In genomic region chr3:38039899-38040261, GRCh38 we compare ENCODE assay signal across 9 cellular contexts. TPM values are rescaled to one million over a fixed set of nuclear protein-coding genes. Genes with fewer than 3 reads are reported as not detected.
DNase-seq lines count a peak whose midpoint lies in the region; ATAC-seq and TF ChIP-seq lines count a peak whose summit lies in the region.
"Had no signal": no experiment of that assay in that cellular context is flagged by ENCODE, and none has a peak within 500 bp of the region (broad histone marks: within the 10 kb centered on the region; RNA-seq: fewer than 3 reads in every experiment).

No MANE protein-coding gene starts in this region.

- peaks cover 0 to 5% of the 10 kb centered on the region in 2 donors for H3K9me3 Mint-ChIP-seq in natural killer cell

- peaks cover 32% of the 10 kb centered on the region in 2 donors for H3K4me1 Mint-ChIP-seq in natural killer cell

- peak overlapping the region; percentile 85 to 95 for H3K27ac Mint-ChIP-seq in natural killer cell

- DNase-seq in CD1c-positive myeloid dendritic cell (ENCODE audit: extremely low spot score): peak; percentile 81
- DNase-seq in activated CD4-positive, alpha-beta T cell treated with anti-CD3 and anti-CD28 coated beads, Interleukin-2, amount 50 U/mL, for 4 hours: peak; percentile 35 to 41
- peak; percentile 45 to 60 for DNase-seq in fibroblast of lung (ENCODE audit: low read depth in 2 of 2)
- peak; percentile 47 for DNase-seq in natural killer cell
- no peak for DNase-seq in vagina (ENCODE audit: extremely low spot score in 2 of 2)
- DNase-seq in NCI-H187 (lab: John Stamatoyannopoulos, UW): no peak

- no peaks in the 10 kb centered on the region for H3K79me2 ChIP-seq in fibroblast of lung (ENCODE audit: control insufficient read depth, insufficient read depth, low read length)

- H4K20me1 ChIP-seq in fibroblast of lung (ENCODE audit: control insufficient read depth, extremely low read depth, insufficient read depth, low read length): no peaks in the 10 kb centered on the region

- no peak overlapping the region for H3K9ac ChIP-seq in fibroblast of lung (ENCODE audit: insufficient read depth, low read length)

- peaks cover 16% of the 10 kb centered on the region for H3K27me3 ChIP-seq in fibroblast of lung (ENCODE audit: control insufficient read depth, insufficient read depth, low read length)
- no peaks in the 10 kb centered on the region for H3K27me3 ChIP-seq in vagina

- no peak overlapping the region for H3K27ac ChIP-seq in fibroblast of lung (ENCODE audit: insufficient read depth, low read length)
- H3K27ac ChIP-seq in vagina: no peak overlapping the region

- peak overlapping the region; percentile 90 for H2AFZ ChIP-seq in fibroblast of lung (ENCODE audit: low read length)

- ATAC-seq in GM19438 (IDR thresholded peaks at IDR 0.05; ENCODE audit: low read depth, unreplicated experiment) (peak; percentile 66), HG03571 (IDR thresholded peaks at IDR 0.05; ENCODE audit: unreplicated experiment) (peak; percentile 50), natural killer cell (peak; percentile 60 to 81 (median 69))

- TF ChIP-seq POLR2A in vagina (IDR thresholded peaks at IDR 0.05): no peak

- intact Hi-C loops in natural killer cell (cut with micrococcal nuclease) (loop anchor here (1.0 to 2.0 kb wide), 4 partner anchors 36 to 125 kb away; partner anchors contain the start of gene OXSR1), vagina (cut with DNase I) (no loop called here)

- H3K4me2 ChIP-seq in fibroblast of lung (ENCODE audit: extremely low read depth, insufficient read depth, low read length): peak overlapping the region; percentile 94

- no peaks in the 10 kb centered on the region for H3K36me3 Mint-ChIP-seq in natural killer cell

- peak overlapping the region; percentile 84 for H3K4me3 Mint-ChIP-seq in natural killer cell

- H3K4me1 ChIP-seq in fibroblast of lung (ENCODE audit: control insufficient read depth, extremely low read depth, insufficient read depth, low read length): peaks cover 2% of the 10 kb centered on the region
- peaks cover 17% of the 10 kb centered on the region for H3K4me1 ChIP-seq in vagina

- no peaks in the 10 kb centered on the region for H3K36me3 ChIP-seq in fibroblast of lung (ENCODE audit: control insufficient read depth, insufficient read depth, low read length)
- no peaks in the 10 kb centered on the region for H3K36me3 ChIP-seq in vagina

- peak in 1 of 2 donors; percentile 53 for TF ChIP-seq CTCF in fibroblast of lung (conservative IDR thresholded peaks at IDR 0.05 in 1 of 2, IDR thresholded peaks at IDR 0.05 in 1 of 2; ENCODE audit: low read depth in 1 of 2, low read length in 2 of 2)
- peak; percentile 45 for TF ChIP-seq CTCF in natural killer cell (IDR thresholded peaks at IDR 0.05)
- TF ChIP-seq CTCF in vagina (IDR thresholded peaks at IDR 0.05): no peak

- peak overlapping the region in 2 of 4 experiments; percentile 51 for H3K4me3 ChIP-seq in fibroblast of lung (replicated peaks in 1 of 4; ENCODE audit: control extremely low read depth in 1 of 4, insufficient read depth in 1 of 4, low read depth in 3 of 4, low read length in 4 of 4)
- peak overlapping the region; percentile 42 to 56 for H3K4me3 ChIP-seq in vagina

- H3K9me3 ChIP-seq in fibroblast of lung (ENCODE audit: control insufficient read depth, insufficient read depth, low read depth, low read length) (no peaks in the 10 kb centered on the region), vagina (no peaks in the 10 kb centered on the region)

- no peaks in the 10 kb centered on the region for H3K27me3 Mint-ChIP-seq in natural killer cell (ENCODE audit: low read depth in 2 of 2)

RNA-seq across cellular contexts. Expression of gene DLEC1, which starts 0.9 kb away (rescaled TPM):
- total RNA-seq in fibroblast of lung: under 0.01 TPM in 2 replicates
- polyA plus RNA-seq in fibroblast of lung: 0.02 and 0.05 TPM in 2 replicates
- polyA plus RNA-seq in fibroblast of lung (2012): 0.03 TPM in 1 of 2 replicates, not detected in the other
- polyA minus RNA-seq in fibroblast of lung (ENCODE audit: low replicate concordance): not detected in 2 replicates
- total RNA-seq in natural killer cell: 1 to 10 TPM; 6.1 to 7.5 (median 7.0) TPM
- 0.25 TPM for total RNA-seq in vagina
- total RNA-seq: HT1080 had no signal

RNA-seq across cellular contexts. Expression of gene PLCD1, which starts 10.4 kb away (rescaled TPM):
- total RNA-seq in fibroblast of lung: 31.8 and 47.2 TPM in 2 replicates
- 8.2 and 10.5 TPM in 2 replicates for polyA plus RNA-seq in fibroblast of lung
- 14.8 and 23.5 TPM in 2 replicates for polyA plus RNA-seq in fibroblast of lung (2012)
- polyA minus RNA-seq in fibroblast of lung (ENCODE audit: low replicate concordance): 56.2 and 91.4 TPM in 2 replicates
- total RNA-seq in natural killer cell: 10 to 100 TPM; 27.7 to 38.1 (median 29.4) TPM
- 68.5 TPM for total RNA-seq in vagina

RNA-seq across cellular contexts. Expression of gene VILL, which starts 49.3 kb away (rescaled TPM):
- 6.7 and 9.4 TPM in 2 replicates for total RNA-seq in fibroblast of lung
- polyA plus RNA-seq in fibroblast of lung: 1.9 and 2.0 TPM in 2 replicates
- polyA plus RNA-seq in fibroblast of lung (2012): 1.9 and 2.1 TPM in 2 replicates
- polyA minus RNA-seq in fibroblast of lung (ENCODE audit: low replicate concordance): 3.0 and 36.9 TPM in 2 replicates
- 10 to 100 TPM; 25.6 to 27.8 (median 26.9) TPM for total RNA-seq in natural killer cell
- total RNA-seq in vagina: 7.9 TPM

Comparison
In these comparisons a context has a peak if more than half of its experiments do, and no peak if none do; other contexts are left out.
1. DNase-seq: peak in CD1c-positive myeloid dendritic cell (single experiment), activated CD4-positive, alpha-beta T cell treated with anti-CD3 and anti-CD28 coated beads, Interleukin-2, amount 50 U/mL, for 4 hours (2 of 2), fibroblast of lung (2 of 2) and natural killer cell (single experiment); none in vagina (0 of 2) and NCI-H187 (0 of 2).
2. Peak in every context shown above with its lines, with median percentiles within 50 percentile points of each other: ATAC-seq.